ENCODE assay signal across 14 cellular contexts in genomic region chr6:131688286-131688685, GRCh38. TPM values are rescaled to one million over a fixed set of nuclear protein-coding genes. Genes with fewer than 3 reads are reported as not detected.
DNase-seq lines count a peak whose midpoint lies in the region; ATAC-seq, FAIRE-seq and TF ChIP-seq lines count a peak whose summit lies in the region.
"Had no signal": no experiment of that assay in that cellular context is flagged by ENCODE, and none has a peak within 500 bp of the region (broad histone marks: within the 10 kb centered on the region; RNA-seq: fewer than 3 reads in every experiment).

No MANE protein-coding gene starts in this region.

- no peak for DNase-seq in GM18507 (ENCODE audit: extremely low spot score, insufficient read length, low read depth)
- peak; percentile 19 for DNase-seq in T-helper 2 cell treated with Interferon-gamma antibody and Interleukin-4, amounts not matched to agents 5 μg/mL and 100 μg/mL, for 36 hours (ENCODE audit: low spot score)
- DNase-seq in Right ventricle myocardium inferior (ENCODE audit: missing footprints) = no peak
- no peak for DNase-seq in uterus
- no peak for DNase-seq in PC-9
- no peak for DNase-seq in NCI-H524 treated with DMSO at 0.1 percent for 48 hours (lab: John Stamatoyannopoulos, UW)
- DNase-seq: central memory CD4-positive, alpha-beta T cell had no signal

- no peaks in the 10 kb centered on the region for H3K9me3 ChIP-seq in uterus
- no peaks in the 10 kb centered on the region for H3K9me3 ChIP-seq in PC-9 (ENCODE audit: insufficient read depth, low read depth)
- H3K9me3 ChIP-seq: gastroesophageal sphincter had no signal

- H3K36me3 ChIP-seq in uterus = no peaks in the 10 kb centered on the region
- H3K36me3 ChIP-seq in PC-9 (ENCODE audit: low read depth) = no peaks in the 10 kb centered on the region
- H3K36me3 ChIP-seq: gastroesophageal sphincter had no signal

- no peaks in the 10 kb centered on the region for H3F3A ChIP-seq in PC-9 (ENCODE audit: insufficient read depth, low read depth)

- H3K27ac ChIP-seq in uterus (no peak overlapping the region), PC-9 (no peak overlapping the region)
- H3K27ac ChIP-seq: gastroesophageal sphincter had no signal

- no peaks in the 10 kb centered on the region for H3K79me2 ChIP-seq in PC-9 (ENCODE audit: low read depth)

- intact Hi-C loops in Right ventricle myocardium inferior (cut with DNase I) (no loop called here), uterus (cut with DNase I; ENCODE audit: low total_unique reads) (no loop called here), PC-9 (cut with micrococcal nuclease; ENCODE audit: unreplicated experiment) (no loop called here)

- no peaks in the 10 kb centered on the region for H3K4me1 ChIP-seq in uterus
- no peaks in the 10 kb centered on the region for H3K4me1 ChIP-seq in PC-9 (replicated peaks; ENCODE audit: insufficient read depth)
- H3K4me1 ChIP-seq: gastroesophageal sphincter had no signal

- CTCF ChIA-PET in PC-9 (lab: Charles Lee) = no interaction called here

- peak overlapping the region; percentile 60 for H3K4me3 Mint-ChIP-seq in T-helper 2 cell treated with Interferon-gamma antibody and Interleukin-4, amounts not matched to agents 5 μg/mL and 100 μg/mL, for 36 hours

- TF ChIP-seq CTCF in uterus (IDR thresholded peaks at IDR 0.05) (no peak), PC-9 (conservative IDR thresholded peaks at IDR 0.05) (no peak)

- H4K20me1 ChIP-seq in PC-9 (ENCODE audit: insufficient read depth) = no peaks in the 10 kb centered on the region

- H3K4me3 ChIP-seq in uterus = no peak overlapping the region
- H3K4me3 ChIP-seq in PC-9 = no peak overlapping the region
- H3K4me3 ChIP-seq: gastroesophageal sphincter had no signal

- no peaks in the 10 kb centered on the region for H3K27me3 ChIP-seq in uterus
- no peaks in the 10 kb centered on the region for H3K27me3 ChIP-seq in PC-9 (ENCODE audit: insufficient read depth, low read depth)
- H3K27me3 ChIP-seq: gastroesophageal sphincter had no signal

- POLR2A ChIA-PET in PC-9 (lab: Charles Lee; ENCODE audit: unreplicated experiment) = no interaction called here

- H3K9me3 Mint-ChIP-seq in T-helper 2 cell treated with Interferon-gamma antibody and Interleukin-4, amounts not matched to agents 5 μg/mL and 100 μg/mL, for 36 hours = peaks cover 6% of the 10 kb centered on the region

- no peak for TF ChIP-seq POLR2A in uterus (IDR thresholded peaks at IDR 0.05)

- H3K4me2 ChIP-seq in PC-9 = no peak overlapping the region

- H3K9me2 ChIP-seq in PC-9 (ENCODE audit: insufficient read depth) = no peaks in the 10 kb centered on the region

- H3K27ac Mint-ChIP-seq in T-helper 2 cell treated with Interferon-gamma antibody and Interleukin-4, amounts not matched to agents 5 μg/mL and 100 μg/mL, for 36 hours = peak overlapping the region; percentile 77

- no peaks in the 10 kb centered on the region for H3K27me3 Mint-ChIP-seq in T-helper 2 cell treated with Interferon-gamma antibody and Interleukin-4, amounts not matched to agents 5 μg/mL and 100 μg/mL, for 36 hours (ENCODE audit: low read depth)

- FAIRE-seq in GM18507 (lab: Jason Lieb, UNC) = peak; percentile 92

- H3K36me3 Mint-ChIP-seq in T-helper 2 cell treated with Interferon-gamma antibody and Interleukin-4, amounts not matched to agents 5 μg/mL and 100 μg/mL, for 36 hours (ENCODE audit: low read depth) = peaks cover 23% of the 10 kb centered on the region

- no TSS peak for BruUV-seq in PC-9 (replicated peaks; lab: Mats Ljungman, UMichigan)

- H3K4me1 Mint-ChIP-seq in T-helper 2 cell treated with Interferon-gamma antibody and Interleukin-4, amounts not matched to agents 5 μg/mL and 100 μg/mL, for 36 hours (ENCODE audit: low read depth) = peaks cover 50% of the 10 kb centered on the region

- ATAC-seq in GM19468 (IDR thresholded peaks at IDR 0.05; ENCODE audit: extremely low read depth, unreplicated experiment) (peak; percentile 46), HG03025 (IDR thresholded peaks at IDR 0.05; ENCODE audit: low FRiP score, unreplicated experiment) (peak; percentile 54), Right ventricle myocardium inferior (no peak)
- ATAC-seq: gastroesophageal sphincter had no signal

- no peak overlapping the region for H2AFZ ChIP-seq in PC-9

RNA-seq across cellular contexts. Expression of gene OR2A4, which starts 12.9 kb away (rescaled TPM):
- total RNA-seq in Right ventricle myocardium inferior (not detected), uterus (not detected), PC-9 (2021) (not detected in 2 replicates)
- total RNA-seq: mesenteric fat pad, OCI-LY7, temporal lobe had no signal

RNA-seq across cellular contexts. Expression of gene CTAGE9, which starts 22.5 kb away (rescaled TPM):
- total RNA-seq in Right ventricle myocardium inferior = not detected
- not detected for total RNA-seq in uterus
- total RNA-seq in PC-9 (2021) = not detected in 2 replicates
- total RNA-seq: gastroesophageal sphincter, M059J, mesenteric fat pad, OCI-LY7, temporal lobe had no signal

RNA-seq across cellular contexts. Expression of gene ENPP3, which starts 51.2 kb away (rescaled TPM):
- 0.16 TPM for total RNA-seq in Right ventricle myocardium inferior
- total RNA-seq in uterus = 1 to 10 TPM in 3 of 4 donors, under 1 TPM in 1; 0.40 to 7.2 (median 4.2) TPM
- not detected in 2 replicates for total RNA-seq in PC-9 (2021)
